In the genomic region with DNA sequence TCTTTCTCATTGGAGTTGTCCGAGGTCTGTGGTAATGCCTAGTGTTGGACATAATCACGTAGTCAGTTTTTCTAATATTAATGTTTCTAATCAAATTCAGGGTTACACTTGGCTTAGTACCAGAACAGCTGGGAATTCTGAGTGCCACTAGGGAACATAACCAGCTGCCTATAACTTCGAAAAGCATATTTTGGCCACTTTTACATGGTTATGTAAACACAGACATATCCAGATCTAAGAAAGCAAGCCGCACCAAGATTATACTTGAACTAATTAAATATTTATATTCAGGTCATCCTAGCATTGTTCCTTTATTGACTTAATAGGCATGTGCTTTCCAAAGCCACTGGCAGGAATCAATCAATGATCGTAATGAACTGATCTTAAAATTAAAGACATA, we compare ENCODE assay signal across 24 cellular contexts.
"Had no signal": no experiment of that assay in that cellular context is flagged by ENCODE, and none has a peak within 500 bp of the region (broad histone marks: within the 10 kb centered on the region; RNA-seq: fewer than 3 reads in every experiment).

No MANE protein-coding gene starts in this region.

- H3K79me2 ChIP-seq: hepatocyte had no signal

- H3K36me3 ChIP-seq: left ventricle myocardium inferior, neural progenitor cell, neutrophil, right atrium auricular region, right lobe of liver, stomach, thyroid gland, transverse colon, upper lobe of left lung, vagina had no signal

- H3K9ac ChIP-seq: neural progenitor cell had no signal

- H3K4me1 ChIP-seq: left ventricle myocardium inferior, right atrium auricular region, right lobe of liver, stomach, thyroid gland, transverse colon, upper lobe of left lung, vagina had no signal

- H3K27ac ChIP-seq: hepatocyte, left ventricle myocardium inferior, neural progenitor cell, neutrophil, right atrium auricular region, right lobe of liver, skin epidermis, stomach, testis, thyroid gland, transverse colon, upper lobe of left lung, vagina had no signal

- DNase-seq: islet precursor cell; left ventricle myocardium inferior; naive B cell; natural killer cell; nephron progenitor cell; occipital lobe; right lobe of liver; stimulated activated CD4-positive, alpha-beta T cell treated with anti-CD3 and anti-CD28 coated beads, Interleukin-12 subunit alpha, Interleukin-12 subunit beta, amount 100 ng/mL, for 4 hours; stimulated activated CD4-positive, alpha-beta T cell treated with anti-CD3 and anti-CD28 coated beads, Interleukin-15, amount 100 ng/mL, for 24 hours; stimulated activated CD4-positive, alpha-beta T cell treated with anti-CD3 and anti-CD28 coated beads, Interleukin-2, amount 100 ng/mL, for 24 hours; stimulated activated CD4-positive, alpha-beta T cell treated with anti-CD3 and anti-CD28 coated beads, Interleukin-4, amount 100 ng/mL, for 1 hour; stimulated activated naive B cell treated with anti-CD40 and anti-IgM and Interleukin-4, amounts not matched to agents 10 μg/mL and 1 μg/mL and 100 μg/mL, for 72 hours; stimulated activated naive CD8-positive, alpha-beta T cell treated with anti-CD3 and anti-CD28 coated beads, Interleukin-15, Interleukin-2, amounts not matched to agents 100 U/mL and 50 U/mL, for 24 hours; stomach; testis; thyroid gland; transverse colon; upper lobe of left lung had no signal

- H3K4me2 ChIP-seq: hepatocyte, neural progenitor cell had no signal

- H2AFZ ChIP-seq: hepatocyte, neural progenitor cell had no signal

- H3K4me3 ChIP-seq: hepatocyte, left ventricle myocardium inferior, neural progenitor cell, right atrium auricular region, right lobe of liver, skin epidermis, stomach, testis, thyroid gland, transverse colon, upper lobe of left lung, vagina had no signal

- H3K9me3 ChIP-seq: left ventricle myocardium inferior, neutrophil, right atrium auricular region, right lobe of liver, stomach, testis, thyroid gland, transverse colon, upper lobe of left lung, vagina had no signal

- ATAC-seq: natural killer cell; right lobe of liver; stimulated activated naive B cell treated with anti-CD40 and anti-IgM and Interleukin-4, amounts not matched to agents 10 μg/mL and 1 μg/mL and 100 μg/mL, for 72 hours; stimulated activated naive CD8-positive, alpha-beta T cell treated with anti-CD3 and anti-CD28 coated beads, Interleukin-15, Interleukin-2, amounts not matched to agents 100 U/mL and 50 U/mL, for 24 hours had no signal

- H3K27me3 ChIP-seq: hepatocyte, neural progenitor cell, neutrophil, right atrium auricular region, right lobe of liver, stomach, testis, thyroid gland, transverse colon, upper lobe of left lung, vagina had no signal
